Comparison of ENCODE assay signal across 24 cellular contexts in genomic region chr14:33455998-33456397, GRCh38.
"Had no signal": no experiment of that assay in that cellular context is flagged by ENCODE, and none has a peak within 500 bp of the region (broad histone marks: within the 10 kb centered on the region; RNA-seq: fewer than 3 reads in every experiment).

No MANE protein-coding gene starts in this region.

- H3K27me3 ChIP-seq: brain microvascular endothelial cell, cardiac muscle cell, SJCRH30 had no signal

- H3K9me3 ChIP-seq: SJCRH30 had no signal

- H3K4me3 ChIP-seq: cardiac muscle cell, SJCRH30 had no signal

- H3K36me3 ChIP-seq: brain microvascular endothelial cell, cardiac muscle cell, SJCRH30 had no signal

- DNase-seq: activated CD4-positive, alpha-beta memory T cell treated with anti-CD3 and anti-CD28 coated beads for 36 hours; activated CD4-positive, alpha-beta T cell treated with anti-CD3 and anti-CD28 coated beads, Interleukin-2, amount 10 ng/mL, durations not matched to agents 7 days and 5 days; activated CD4-positive, CD25-positive, alpha-beta regulatory T cell; activated CD8-positive, alpha-beta memory T cell treated with anti-CD3 and anti-CD28 coated beads for 24 hours; activated effector memory CD4-positive, alpha-beta T cell treated with anti-CD3 and anti-CD28 coated beads, Interleukin-2, amount 50 U/mL, for 16 hours; activated naive CD4-positive, alpha-beta T cell treated with Interleukin-2 at 50 U/mL for 16 hours; activated naive CD8-positive, alpha-beta T cell treated with anti-CD3 and anti-CD28 coated beads, Interleukin-2, amount 50 U/mL, for 24 hours; activated T-cell treated with anti-CD3 and anti-CD28 coated beads, Interleukin-2, amount 50 U/mL, for 4 hours; amygdala; brain microvascular endothelial cell; KBM-7; NCI-H1092; NCI-H1417; NCI-H1930; NCI-H2171; NCI-H226; NCI-H526; NCI-H82; RPMI8226; SJCRH30; T-cell; T1000 had no signal

- H3K27ac ChIP-seq: brain microvascular endothelial cell, cardiac muscle cell, SJCRH30, VCaP had no signal
